In the genomic region with DNA sequence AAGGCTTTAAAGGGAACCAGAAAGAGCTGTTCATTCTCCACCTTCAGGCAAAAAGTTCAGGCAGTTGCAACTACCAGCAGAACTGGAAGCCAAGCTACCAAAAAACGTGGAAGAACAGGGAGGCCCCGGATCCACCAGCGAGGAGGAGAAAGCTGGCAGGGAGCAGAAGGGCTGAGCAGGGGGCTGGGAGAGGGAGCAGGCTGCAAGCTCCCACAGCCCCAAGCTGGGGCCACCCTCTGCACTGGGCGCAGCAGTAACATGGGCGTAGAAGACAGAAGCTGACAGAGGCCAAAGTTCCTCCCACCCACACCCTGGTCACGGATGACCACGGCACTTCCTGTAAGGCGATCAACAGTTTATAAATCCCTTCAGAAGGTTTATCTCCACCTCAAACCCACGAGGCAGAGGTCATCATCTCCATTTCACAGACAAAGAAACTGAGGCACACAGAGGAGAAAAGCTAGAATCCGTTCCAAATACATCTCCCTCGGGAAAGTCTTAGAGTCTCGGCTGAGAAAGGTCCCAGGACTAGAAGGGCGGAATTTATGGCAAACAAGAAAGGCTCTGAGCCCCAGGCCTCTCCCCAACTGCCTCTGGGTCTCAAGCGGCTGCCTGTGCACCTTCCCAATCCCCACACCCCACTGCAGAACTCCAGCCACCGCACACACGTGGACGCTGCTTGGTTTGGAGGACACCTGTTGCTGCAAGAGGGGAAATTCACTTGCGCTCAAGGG, we compare ENCODE assay signal across 1 cellular context.
TF ChIP-seq lines count a peak whose summit lies in the region.

No MANE protein-coding gene starts in this region.

TF ChIP-seq in K562, 482 proteins besides CTCF, POLR2A, EP300 and RAD21 (continued from another document):
- TF ChIP-seq, protein P1, sequence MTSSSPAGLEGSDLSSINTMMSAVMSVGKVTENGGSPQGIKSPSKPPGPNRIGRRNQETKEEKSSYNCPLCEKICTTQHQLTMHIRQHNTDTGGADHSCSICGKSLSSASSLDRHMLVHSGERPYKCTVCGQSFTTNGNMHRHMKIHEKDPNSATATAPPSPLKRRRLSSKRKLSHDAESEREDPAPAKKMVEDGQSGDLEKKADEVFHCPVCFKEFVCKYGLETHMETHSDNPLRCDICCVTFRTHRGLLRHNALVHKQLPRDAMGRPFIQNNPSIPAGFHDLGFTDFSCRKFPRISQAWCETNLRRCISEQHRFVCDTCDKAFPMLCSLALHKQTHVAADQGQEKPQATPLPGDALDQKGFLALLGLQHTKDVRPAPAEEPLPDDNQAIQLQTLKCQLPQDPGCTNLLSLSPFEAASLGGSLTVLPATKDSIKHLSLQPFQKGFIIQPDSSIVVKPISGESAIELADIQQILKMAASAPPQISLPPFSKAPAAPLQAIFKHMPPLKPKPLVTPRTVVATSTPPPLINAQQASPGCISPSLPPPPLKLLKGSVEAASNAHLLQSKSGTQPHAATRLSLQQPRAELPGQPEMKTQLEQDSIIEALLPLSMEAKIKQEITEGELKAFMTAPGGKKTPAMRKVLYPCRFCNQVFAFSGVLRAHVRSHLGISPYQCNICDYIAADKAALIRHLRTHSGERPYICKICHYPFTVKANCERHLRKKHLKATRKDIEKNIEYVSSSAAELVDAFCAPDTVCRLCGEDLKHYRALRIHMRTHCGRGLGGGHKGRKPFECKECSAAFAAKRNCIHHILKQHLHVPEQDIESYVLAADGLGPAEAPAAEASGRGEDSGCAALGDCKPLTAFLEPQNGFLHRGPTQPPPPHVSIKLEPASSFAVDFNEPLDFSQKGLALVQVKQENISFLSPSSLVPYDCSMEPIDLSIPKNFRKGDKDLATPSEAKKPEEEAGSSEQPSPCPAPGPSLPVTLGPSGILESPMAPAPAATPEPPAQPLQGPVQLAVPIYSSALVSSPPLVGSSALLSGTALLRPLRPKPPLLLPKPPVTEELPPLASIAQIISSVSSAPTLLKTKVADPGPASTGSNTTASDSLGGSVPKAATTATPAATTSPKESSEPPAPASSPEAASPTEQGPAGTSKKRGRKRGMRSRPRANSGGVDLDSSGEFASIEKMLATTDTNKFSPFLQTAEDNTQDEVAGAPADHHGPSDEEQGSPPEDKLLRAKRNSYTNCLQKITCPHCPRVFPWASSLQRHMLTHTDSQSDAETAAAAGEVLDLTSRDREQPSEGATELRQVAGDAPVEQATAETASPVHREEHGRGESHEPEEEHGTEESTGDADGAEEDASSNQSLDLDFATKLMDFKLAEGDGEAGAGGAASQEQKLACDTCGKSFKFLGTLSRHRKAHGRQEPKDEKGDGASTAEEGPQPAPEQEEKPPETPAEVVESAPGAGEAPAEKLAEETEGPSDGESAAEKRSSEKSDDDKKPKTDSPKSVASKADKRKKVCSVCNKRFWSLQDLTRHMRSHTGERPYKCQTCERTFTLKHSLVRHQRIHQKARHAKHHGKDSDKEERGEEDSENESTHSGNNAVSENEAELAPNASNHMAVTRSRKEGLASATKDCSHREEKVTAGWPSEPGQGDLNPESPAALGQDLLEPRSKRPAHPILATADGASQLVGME (CRISPR knock-in tag; IDR thresholded peaks at IDR 0.05) = no peak
- no peak for TF ChIP-seq ZNF175 (CRISPR knock-in tag; IDR thresholded peaks at IDR 0.05; ENCODE audit: low read depth)
- no peak for TF ChIP-seq MXD1 (CRISPR knock-in tag; IDR thresholded peaks at IDR 0.05; ENCODE audit: borderline replicate concordance, poor library complexity, severe bottlenecking)
- no peak for TF ChIP-seq DDX20 (tag; IDR thresholded peaks at IDR 0.05; ENCODE audit: low read depth)
- TF ChIP-seq NELFE (IDR thresholded peaks at IDR 0.05; ENCODE audit: insufficient read depth, insufficient read length) = no peak
- no peak for TF ChIP-seq BHLHE40 (IDR thresholded peaks at IDR 0.05; ENCODE audit: low read length)
- no peak for TF ChIP-seq ZSCAN29 (IDR thresholded peaks at IDR 0.05)
- no peak for TF ChIP-seq RBM15 (IDR thresholded peaks at IDR 0.05; ENCODE audit: insufficient read depth, low read length)
- TF ChIP-seq HMG20A (CRISPR knock-in tag; conservative IDR thresholded peaks at IDR 0.05) = no peak
- no peak for TF ChIP-seq ZNF740 (CRISPR knock-in tag; IDR thresholded peaks at IDR 0.05)
- no peak for TF ChIP-seq ZNF740 (tag; IDR thresholded peaks at IDR 0.05)
- TF ChIP-seq HDAC2 (IDR thresholded peaks at IDR 0.05) = no peak
- no peak for TF ChIP-seq LCOR (CRISPR knock-in tag; IDR thresholded peaks at IDR 0.05)
